Comparison of ENCODE assay signal across 12 cellular contexts in genomic region chr5:75729321-75729720, GRCh38.
"Had no signal": no experiment of that assay in that cellular context is flagged by ENCODE, and none has a peak within 500 bp of the region (broad histone marks: within the 10 kb centered on the region; RNA-seq: fewer than 3 reads in every experiment).

No MANE protein-coding gene starts in this region.

- H3K9me3 ChIP-seq: right atrium auricular region, suprapubic skin had no signal

- H3K4me3 ChIP-seq: ascending aorta, cardiac muscle cell, coronary artery, right atrium auricular region, suprapubic skin had no signal

- H3K27ac ChIP-seq: ascending aorta, cardiac muscle cell, coronary artery, right atrium auricular region, suprapubic skin had no signal

- H3K4me1 ChIP-seq: ascending aorta, right atrium auricular region, suprapubic skin had no signal

- H3K4me1 Mint-ChIP-seq: activated naive CD8-positive, alpha-beta T cell treated with anti-CD3 and anti-CD28 coated beads, Interleukin-2, amount 10 ng/mL, durations not matched to agents 7 days and 5 days; memory B cell; stimulated activated naive B cell treated with anti-CD40 and anti-IgM and Interleukin-4, amounts not matched to agents 10 μg/mL and 1 μg/mL and 100 μg/mL, for 72 hours had no signal

- H3K4me3 Mint-ChIP-seq: activated CD8-positive, alpha-beta T cell treated with anti-CD3 and anti-CD28 coated beads, Interleukin-2, amount 10 ng/mL, durations not matched to agents 7 days and 5 days; activated naive CD8-positive, alpha-beta T cell treated with anti-CD3 and anti-CD28 coated beads, Interleukin-2, amount 10 ng/mL, durations not matched to agents 7 days and 5 days; memory B cell; stimulated activated naive B cell treated with anti-CD40 and anti-IgM and Interleukin-4, amounts not matched to agents 10 μg/mL and 1 μg/mL and 100 μg/mL, for 72 hours had no signal

- DNase-seq: activated CD8-positive, alpha-beta memory T cell treated with anti-CD3 and anti-CD28 coated beads, Interleukin-2, amount 50 U/mL, for 48 hours; activated CD8-positive, alpha-beta T cell treated with anti-CD3 and anti-CD28 coated beads, Interleukin-2, amount 10 ng/mL, durations not matched to agents 7 days and 5 days; activated naive CD8-positive, alpha-beta T cell treated with anti-CD3 and anti-CD28 coated beads, Interleukin-2, amount 10 ng/mL, durations not matched to agents 7 days and 5 days; stimulated activated CD4-positive, alpha-beta T cell treated with anti-CD3 and anti-CD28 coated beads, Interleukin-2, amount 100 ng/mL, for 24 hours; stimulated activated naive B cell treated with anti-CD40 and anti-IgM and Interleukin-4, amounts not matched to agents 10 μg/mL and 1 μg/mL and 100 μg/mL, for 72 hours had no signal

- H3K27me3 ChIP-seq: ascending aorta, cardiac muscle cell, right atrium auricular region, suprapubic skin had no signal

- ATAC-seq: activated CD8-positive, alpha-beta T cell treated with anti-CD3 and anti-CD28 coated beads, Interleukin-2, amount 10 ng/mL, durations not matched to agents 7 days and 5 days; left lobe of liver; stimulated activated naive B cell treated with anti-CD40 and anti-IgM and Interleukin-4, amounts not matched to agents 10 μg/mL and 1 μg/mL and 100 μg/mL, for 72 hours had no signal

- H3K36me3 Mint-ChIP-seq: memory B cell; stimulated activated naive B cell treated with anti-CD40 and anti-IgM and Interleukin-4, amounts not matched to agents 10 μg/mL and 1 μg/mL and 100 μg/mL, for 72 hours had no signal

- H3K36me3 ChIP-seq: ascending aorta, cardiac muscle cell, right atrium auricular region, suprapubic skin had no signal

- H3K27ac Mint-ChIP-seq: activated CD8-positive, alpha-beta T cell treated with anti-CD3 and anti-CD28 coated beads, Interleukin-2, amount 10 ng/mL, durations not matched to agents 7 days and 5 days; activated naive CD8-positive, alpha-beta T cell treated with anti-CD3 and anti-CD28 coated beads, Interleukin-2, amount 10 ng/mL, durations not matched to agents 7 days and 5 days; memory B cell; stimulated activated naive B cell treated with anti-CD40 and anti-IgM and Interleukin-4, amounts not matched to agents 10 μg/mL and 1 μg/mL and 100 μg/mL, for 72 hours had no signal

- H3K9me3 Mint-ChIP-seq: memory B cell had no signal
